Comparison of ENCODE assay signal across 2 cellular contexts in the genomic region with DNA sequence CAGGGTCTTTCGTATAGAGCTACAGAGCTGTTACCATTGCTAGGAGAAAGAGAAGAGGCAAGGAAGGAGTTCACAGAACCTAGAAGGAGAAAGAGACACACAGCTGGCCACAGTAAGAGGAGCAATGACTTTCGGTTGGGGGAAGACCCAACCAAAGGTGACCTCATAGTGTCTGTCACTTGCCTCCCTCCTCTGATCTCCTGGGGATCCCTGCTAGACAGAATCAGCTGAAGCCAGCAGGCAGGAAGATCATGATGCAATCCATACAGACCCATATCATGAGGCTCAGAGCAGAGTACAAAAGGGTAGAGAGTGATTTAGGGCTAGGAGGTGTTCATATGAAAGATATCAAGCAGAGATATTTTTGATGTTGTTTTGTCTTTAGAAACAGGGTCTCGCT.
TF ChIP-seq lines count a peak whose summit lies in the region.

No MANE protein-coding gene starts in this region.

TF ChIP-seq in HepG2, 621 proteins besides CTCF, POLR2A, EP300 and RAD21:
- TF ChIP-seq ZNF709 (CRISPR knock-in tag; IDR thresholded peaks at IDR 0.05) (no peak), CEBPG (CRISPR knock-in tag; IDR thresholded peaks at IDR 0.05) (peak; percentile 34; the same call in 1 of the 2 replicates), CEBPB (IDR thresholded peaks at IDR 0.05; ENCODE audit: borderline replicate concordance, low read depth, low read length) (peak; percentile 55; the same call in 1 of the 2 replicates), KDM3A (CRISPR knock-in tag; IDR thresholded peaks at IDR 0.05; ENCODE audit: low read depth) (no peak), ATF4 (CRISPR knock-in tag; IDR thresholded peaks at IDR 0.05) (0 out of 4 replicates have a peak, but pooled peaks of 1 of the 2 experiments have one; percentile 37), ATF7 (IDR thresholded peaks at IDR 0.05) (peak; percentile 62), ATF7 (CRISPR knock-in tag; IDR thresholded peaks at IDR 0.05) (no peak)

TF ChIP-seq in K562, 482 proteins besides CTCF, POLR2A, EP300 and RAD21:
- TF ChIP-seq ATF3 (IDR thresholded peaks at IDR 0.05) (peak; percentile 34), ATF3 (CRISPR knock-in tag; conservative IDR thresholded peaks at IDR 0.05) (no peak), MCM7 (IDR thresholded peaks at IDR 0.05) (no peak), NFE2L1 (tag; IDR thresholded peaks at IDR 0.05; ENCODE audit: borderline replicate concordance, low read depth) (no peak), E2F3 (CRISPR knock-in tag; IDR thresholded peaks at IDR 0.05) (no peak), ZNF212 (CRISPR knock-in tag; IDR thresholded peaks at IDR 0.05) (no peak), ZMIZ1 (IDR thresholded peaks at IDR 0.05; ENCODE audit: low read depth in 2 of 2, low read length in 2 of 2) (no peak), ZC3H11A (IDR thresholded peaks at IDR 0.05; ENCODE audit: low read depth, low read length) (no peak), CEBPG (CRISPR knock-in tag; IDR thresholded peaks at IDR 0.05) (no peak), CEBPG (tag; conservative IDR thresholded peaks at IDR 0.05 in 1 of 2, IDR thresholded peaks at IDR 0.05 in 1 of 2) (peak in 1 of 2 experiments; percentile 40; a peak in 2 of 4 replicates), ATF4 (CRISPR knock-in tag; IDR thresholded peaks at IDR 0.05) (no peak), TBP (optimal IDR thresholded peaks at IDR 0.05; ENCODE audit: low read depth, low read length) (no peak), STAT5B (CRISPR knock-in tag; IDR thresholded peaks at IDR 0.05) (no peak), ZNF699 (CRISPR knock-in tag; IDR thresholded peaks at IDR 0.05; ENCODE audit: insufficient replicate concordance) (no peak), BACH1 (tag; IDR thresholded peaks at IDR 0.05) (no peak)
- TF ChIP-seq, protein P1, sequence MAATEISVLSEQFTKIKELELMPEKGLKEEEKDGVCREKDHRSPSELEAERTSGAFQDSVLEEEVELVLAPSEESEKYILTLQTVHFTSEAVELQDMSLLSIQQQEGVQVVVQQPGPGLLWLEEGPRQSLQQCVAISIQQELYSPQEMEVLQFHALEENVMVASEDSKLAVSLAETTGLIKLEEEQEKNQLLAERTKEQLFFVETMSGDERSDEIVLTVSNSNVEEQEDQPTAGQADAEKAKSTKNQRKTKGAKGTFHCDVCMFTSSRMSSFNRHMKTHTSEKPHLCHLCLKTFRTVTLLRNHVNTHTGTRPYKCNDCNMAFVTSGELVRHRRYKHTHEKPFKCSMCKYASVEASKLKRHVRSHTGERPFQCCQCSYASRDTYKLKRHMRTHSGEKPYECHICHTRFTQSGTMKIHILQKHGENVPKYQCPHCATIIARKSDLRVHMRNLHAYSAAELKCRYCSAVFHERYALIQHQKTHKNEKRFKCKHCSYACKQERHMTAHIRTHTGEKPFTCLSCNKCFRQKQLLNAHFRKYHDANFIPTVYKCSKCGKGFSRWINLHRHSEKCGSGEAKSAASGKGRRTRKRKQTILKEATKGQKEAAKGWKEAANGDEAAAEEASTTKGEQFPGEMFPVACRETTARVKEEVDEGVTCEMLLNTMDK (IDR thresholded peaks at IDR 0.05; ENCODE audit: borderline replicate concordance, insufficient read depth, low read depth, low read length, poor library complexity, severe bottlenecking) = no peak
